Comparison of ENCODE assay signal across 1 cellular context in genomic region chr3:126961191-126961790, GRCh38.
TF ChIP-seq lines count a peak whose summit lies in the region.

No MANE protein-coding gene starts in this region.

TF ChIP-seq in GM23338, 12 proteins besides CTCF, POLR2A, EP300 and RAD21 (continued from another document):
- TF ChIP-seq ZNF462 (CRISPR knock-in tag; IDR thresholded peaks at IDR 0.05) (no peak), EZH2 (IDR thresholded peaks at IDR 0.05; ENCODE audit: low read depth, unreplicated experiment) (no peak)
